ENCODE assay signal across 22 cellular contexts in genomic region chr12:93780115-93780641, GRCh38.
DNase-seq lines count a peak whose midpoint lies in the region; ATAC-seq and TF ChIP-seq lines count a peak whose summit lies in the region.
"Had no signal": no experiment of that assay in that cellular context is flagged by ENCODE, and none has a peak within 500 bp of the region (broad histone marks: within the 10 kb centered on the region; RNA-seq: fewer than 3 reads in every experiment).

No MANE protein-coding gene starts in this region.

- peaks cover 57% of the 10 kb centered on the region for H3K4me1 ChIP-seq in suprapubic skin

- TF ChIP-seq CTCF in astrocyte of the spinal cord (IDR thresholded peaks at IDR 0.05; ENCODE audit: low read depth, low read length), result no peak
- no peak for TF ChIP-seq CTCF in suprapubic skin (IDR thresholded peaks at IDR 0.05)

- H3K27ac ChIP-seq in suprapubic skin, result peak overlapping the region; percentile 4
- H3K27ac ChIP-seq: KMS-11, upper lobe of right lung had no signal

- H3K27ac Mint-ChIP-seq in activated naive CD4-positive, alpha-beta T cell treated with anti-CD3 and anti-CD28 coated beads, Interleukin-2, amount 50 U/mL, for 72 hours, result peak overlapping the region; percentile 75 to 91
- H3K27ac Mint-ChIP-seq: T-helper 2 cell treated with Interferon-gamma antibody and Interleukin-4, amounts not matched to agents 5 μg/mL and 100 μg/mL, for 36 hours had no signal

- no peaks in the 10 kb centered on the region for H3K9me3 ChIP-seq in suprapubic skin
- H3K9me3 ChIP-seq: body of pancreas, esophagus squamous epithelium, upper lobe of right lung had no signal

- TF ChIP-seq POLR2A in suprapubic skin (IDR thresholded peaks at IDR 0.05), result no peak
- TF ChIP-seq POLR2A in GM18505 (IDR thresholded peaks at IDR 0.05; ENCODE audit: borderline replicate concordance, extremely low read depth, insufficient read depth, insufficient read length), result no peak

- no peaks in the 10 kb centered on the region for H3K27me3 ChIP-seq in suprapubic skin
- H3K27me3 ChIP-seq: body of pancreas, esophagus squamous epithelium, upper lobe of right lung had no signal

- H3K36me3 Mint-ChIP-seq in activated naive CD4-positive, alpha-beta T cell treated with anti-CD3 and anti-CD28 coated beads, Interleukin-2, amount 50 U/mL, for 72 hours, result peaks cover 20 to 53% of the 10 kb centered on the region in 2 donors

- ATAC-seq in activated naive CD4-positive, alpha-beta T cell treated with anti-CD3 and anti-CD28 coated beads, Interleukin-2, amount 50 U/mL, for 72 hours, result no peak
- ATAC-seq in sciatic nerve (no peak), GM18505 (IDR thresholded peaks at IDR 0.05; ENCODE audit: unreplicated experiment) (no peak)
- ATAC-seq: body of pancreas, left cardiac atrium, upper lobe of right lung had no signal

- no peak for TF ChIP-seq EP300 in suprapubic skin (IDR thresholded peaks at IDR 0.05)

- WGBS in suprapubic skin, result 79% methylated on average over 8 of the region's 8 CpGs

- H3K4me3 ChIP-seq in astrocyte of the spinal cord (ENCODE audit: low read depth, low read length) (no peak overlapping the region), suprapubic skin (no peak overlapping the region)
- H3K4me3 ChIP-seq: body of pancreas, esophagus squamous epithelium, upper lobe of right lung had no signal

- H3K9me3 Mint-ChIP-seq in activated naive CD4-positive, alpha-beta T cell treated with anti-CD3 and anti-CD28 coated beads, Interleukin-2, amount 50 U/mL, for 72 hours, result no peaks in the 10 kb centered on the region

- no peak for DNase-seq in activated naive CD4-positive, alpha-beta T cell treated with anti-CD3 and anti-CD28 coated beads, Interleukin-2, amount 50 U/mL, for 72 hours (ENCODE audit: low spot score in 2 of 2)
- no peak for DNase-seq in activated naive CD4-positive, alpha-beta T cell treated with Interleukin-2 at 50 U/mL for 16 hours
- DNase-seq in astrocyte of the spinal cord (ENCODE audit: low read depth, low spot score) (peak; percentile 24), iris pigment epithelial cell (ENCODE audit: low read depth) (peak; percentile 59), suprapubic skin (ENCODE audit: low spot score in 2 of 2) (no peak), sciatic nerve (ENCODE audit: low spot score) (no peak), DMS153 (lab: John Stamatoyannopoulos, UW) (no peak)
- DNase-seq: activated effector memory CD4-positive, alpha-beta T cell treated with Interleukin-2 at 50 U/mL for 16 hours; body of pancreas; C1 segment of cervical spinal cord; DMS 273 treated with DMSO at 0.1 percent for 48 hours; esophagus squamous epithelium; left cardiac atrium; NCI-H1092 treated with DMSO at 0.1 percent for 48 hours; NCI-H524 treated with DMSO at 0.1 percent for 48 hours; posterior cingulate gyrus; SHP77 treated with DMSO at 0.1 percent for 48 hours; stimulated activated naive CD4-positive, alpha-beta T cell; upper lobe of right lung had no signal

- intact Hi-C loops in sciatic nerve (cut with DNase I), result no loop called here

- no peaks in the 10 kb centered on the region for H3K36me3 ChIP-seq in suprapubic skin
- H3K36me3 ChIP-seq: esophagus squamous epithelium, upper lobe of right lung had no signal

- in situ Hi-C loops in astrocyte of the spinal cord (cut with HindIII; ENCODE audit: low sequenced_read_pairs), result no loop called here

Comparison
In these comparisons a context has a peak if more than half of its experiments do, and no peak if none do; other contexts are left out.
1. DNase-seq: peak in astrocyte of the spinal cord (single experiment) and iris pigment epithelial cell (single experiment); none in activated naive CD4-positive, alpha-beta T cell treated with anti-CD3 and anti-CD28 coated beads, Interleukin-2, amount 50 U/mL, for 72 hours (0 of 2), activated naive CD4-positive, alpha-beta T cell treated with Interleukin-2 at 50 U/mL for 16 hours (single experiment), suprapubic skin (0 of 2), sciatic nerve (single experiment) and DMS153 (single experiment).